8 cellular contexts compared by ENCODE assay signal in genomic region chr6:89122625-89123024, GRCh38. TPM values are rescaled to one million over a fixed set of nuclear protein-coding genes. Genes with fewer than 3 reads are reported as not detected.
DNase-seq lines count a peak whose midpoint lies in the region; ATAC-seq, FAIRE-seq and TF ChIP-seq lines count a peak whose summit lies in the region.

No MANE protein-coding gene starts in this region.

- H3K4me1 Mint-ChIP-seq in CD14-positive monocyte (peaks cover 3% of the 10 kb centered on the region), mesothelial cell of epicardium (peaks cover 2% of the 10 kb centered on the region)

- no peaks in the 10 kb centered on the region for H3K9me3 ChIP-seq in WERI-Rb-1 (ENCODE audit: severe bottlenecking)
- no peaks in the 10 kb centered on the region for H3K9me3 ChIP-seq in upper lobe of right lung

- no peaks in the 10 kb centered on the region for H3K4me1 ChIP-seq in upper lobe of right lung

- peak; percentile 48 to 49 for ATAC-seq in left cardiac atrium
- ATAC-seq in upper lobe of right lung, result peak; percentile 58
- no peak for ATAC-seq in GM18511 (IDR thresholded peaks at IDR 0.05; ENCODE audit: unreplicated experiment)

- H3K27me3 Mint-ChIP-seq in CD14-positive monocyte (ENCODE audit: low read depth in 3 of 3) (peaks cover 5 to 9% (median 8%) of the 10 kb centered on the region in 3 donors), mesothelial cell of epicardium (ENCODE audit: low read depth) (no peaks in the 10 kb centered on the region)

- H3K9me3 Mint-ChIP-seq in CD14-positive monocyte (peaks cover 4 to 27% (median 9%) of the 10 kb centered on the region in 7 donors), mesothelial cell of epicardium (peaks cover 2% of the 10 kb centered on the region)

- H3K4me3 Mint-ChIP-seq in CD14-positive monocyte (no peak overlapping the region), mesothelial cell of epicardium (no peak overlapping the region)

- H3K27ac Mint-ChIP-seq in CD14-positive monocyte, result no peak overlapping the region
- no peak overlapping the region for H3K27ac Mint-ChIP-seq in mesothelial cell of epicardium

- H3K27ac ChIP-seq in WERI-Rb-1 (no peak overlapping the region), upper lobe of right lung (no peak overlapping the region)

- H3K36me3 ChIP-seq in WERI-Rb-1 (no peaks in the 10 kb centered on the region), upper lobe of right lung (no peaks in the 10 kb centered on the region)

- H3K27me3 ChIP-seq in WERI-Rb-1 (ENCODE audit: insufficient read depth, low read depth, severe bottlenecking) (no peaks in the 10 kb centered on the region), upper lobe of right lung (no peaks in the 10 kb centered on the region)

- peak; percentile 44 for FAIRE-seq in GM12892 (lab: Jason Lieb, UNC)

- no peak overlapping the region for H3K4me3 ChIP-seq in WERI-Rb-1 (ENCODE audit: low read depth, low read length)
- H3K4me3 ChIP-seq in upper lobe of right lung, result no peak overlapping the region

- DNase-seq in CD14-positive monocyte (ENCODE audit: low spot score), result no peak
- DNase-seq in GM12892 (ENCODE audit: insufficient read length), result no peak
- peak; percentile 70 for DNase-seq in NAMALWA (ENCODE audit: low spot score)
- no peak for DNase-seq in WERI-Rb-1
- no peak for DNase-seq in left cardiac atrium
- DNase-seq in upper lobe of right lung, result no peak
- no peak for DNase-seq in mesothelial cell of epicardium (ENCODE audit: low spot score in 2 of 2, unreplicated experiment in 2 of 2)

- TF ChIP-seq POLR2A in GM12892 (IDR thresholded peaks at IDR 0.05; ENCODE audit: low read depth, low read length), result no peak

- intact Hi-C loops in CD14-positive monocyte (cut with micrococcal nuclease) (no loop called here), left cardiac atrium (cut with DNase I) (loop anchor here (2.0 to 10.0 kb wide), 2 partner anchors 120 to 122 kb away; no protein-coding TSS in a partner anchor), upper lobe of right lung (cut with DNase I) (no loop called here)

- peak; percentile 19 for TF ChIP-seq CTCF in CD14-positive monocyte (IDR thresholded peaks at IDR 0.05)
- peak; percentile 45 for TF ChIP-seq CTCF in WERI-Rb-1 (IDR thresholded peaks at IDR 0.05; ENCODE audit: low read depth, low read length)
- peak; percentile 45 for TF ChIP-seq CTCF in upper lobe of right lung (IDR thresholded peaks at IDR 0.05)
- no peak for TF ChIP-seq CTCF in mesothelial cell of epicardium (IDR thresholded peaks at IDR 0.05; ENCODE audit: unreplicated experiment)

- H3K36me3 Mint-ChIP-seq in CD14-positive monocyte, result no peaks in the 10 kb centered on the region
- H3K36me3 Mint-ChIP-seq in mesothelial cell of epicardium, result peaks cover 4% of the 10 kb centered on the region

RNA-seq across cellular contexts. Expression of gene SRSF12, which starts 4.8 kb away (rescaled TPM):
- under 1 TPM in 1 of 2 donors, not detected in 1; 0.04 TPM for polyA plus RNA-seq in CD14-positive monocyte
- polyA plus RNA-seq in GM12892 (2012; ENCODE audit: missing spikeins), result 1.5 TPM
- total RNA-seq in left cardiac atrium (under 1 TPM; 0.09 to 0.65 TPM), upper lobe of right lung (not detected), mesothelial cell of epicardium (11.5 to 14.7 TPM (median 12.4 TPM) in 3 replicates)

RNA-seq across cellular contexts. Expression of gene PM20D2, which starts 23.2 kb away (rescaled TPM):
- polyA plus RNA-seq in CD14-positive monocyte, result 1 to 10 TPM; 1.2 to 2.1 TPM
- 16.0 TPM for polyA plus RNA-seq in GM12892 (2012; ENCODE audit: missing spikeins)
- total RNA-seq in left cardiac atrium, result 10 to 100 TPM; 11.8 to 12.8 TPM
- total RNA-seq in upper lobe of right lung, result 7.1 TPM
- 13.0 to 13.8 TPM (median 13.7 TPM) in 3 replicates for total RNA-seq in mesothelial cell of epicardium

RNA-seq across cellular contexts. Expression of gene PNRC1, which starts 42.1 kb away (rescaled TPM):
- polyA plus RNA-seq in CD14-positive monocyte, result 100 to 1,000 TPM; 348 to 398 TPM
- 51.4 TPM for polyA plus RNA-seq in GM12892 (2012; ENCODE audit: missing spikeins)
- total RNA-seq in left cardiac atrium (100 to 1,000 TPM; 177 to 202 TPM), upper lobe of right lung (183 TPM), mesothelial cell of epicardium (184 to 206 TPM (median 190 TPM) in 3 replicates)

Comparison
In these comparisons a context has a peak if more than half of its experiments do, and no peak if none do; other contexts are left out.
1. intact Hi-C loops: an anchor here in left cardiac atrium (2.0 to 10.0 kb wide); none called in CD14-positive monocyte and upper lobe of right lung.